ENCODE assay signal across 7 cellular contexts in the genomic region with DNA sequence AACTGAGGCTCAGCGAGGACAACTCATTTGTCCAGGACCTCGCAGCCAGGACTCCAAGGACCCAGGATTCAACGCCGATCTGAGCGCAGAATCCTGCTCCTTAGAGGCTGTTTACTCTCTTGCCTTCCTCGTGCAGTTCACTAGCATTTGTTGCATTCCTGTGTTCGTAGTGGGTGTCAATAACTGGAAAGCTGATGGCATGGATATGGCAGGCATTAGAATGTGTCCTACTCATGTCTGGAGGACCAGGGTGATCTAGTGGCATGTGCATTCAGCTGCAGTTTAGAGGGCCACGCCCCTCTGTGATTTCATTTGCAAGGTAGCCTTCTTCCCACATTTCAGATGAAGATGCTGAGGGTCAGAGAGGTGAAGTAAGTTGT. TPM values are rescaled to one million over a fixed set of nuclear protein-coding genes. Genes with fewer than 3 reads are reported as not detected.
DNase-seq lines count a peak whose midpoint lies in the region; ATAC-seq, FAIRE-seq and TF ChIP-seq lines count a peak whose summit lies in the region.

No MANE protein-coding gene starts in this region.

- H3K36me3 Mint-ChIP-seq in activated B cell treated with CpG ODN at 0.5 μM for 24 hours (ENCODE audit: low read depth): no peaks in the 10 kb centered on the region

- peaks cover 4% of the 10 kb centered on the region for H3K9me3 Mint-ChIP-seq in activated B cell treated with CpG ODN at 0.5 μM for 24 hours

- POLR2A ChIA-PET in activated B cell treated with CpG ODN at 0.5 μM for 24 hours (lab: Charles Lee): no interaction called here

- FAIRE-seq in small intestine (lab: Jason Lieb, UNC): no peak

- 17 to 44% (median 43%) methylated on average over 8 of the region's 8 CpGs for WGBS in small intestine, 3 donors

- CTCF ChIA-PET in activated B cell treated with CpG ODN at 0.5 μM for 24 hours (lab: Charles Lee): no interaction called here

- peaks cover 9% of the 10 kb centered on the region for H3K4me1 Mint-ChIP-seq in activated B cell treated with CpG ODN at 0.5 μM for 24 hours

- H3K9me3 ChIP-seq in HAP-1: no peaks in the 10 kb centered on the region
- no peaks in the 10 kb centered on the region for H3K9me3 ChIP-seq in small intestine (ENCODE audit: control insufficient read depth, low read depth)

- ATAC-seq in activated B cell treated with CpG ODN at 0.5 μM for 24 hours (ENCODE audit: low read depth) (no peak), HG03521 (IDR thresholded peaks at IDR 0.05; ENCODE audit: unreplicated experiment) (no peak)

- H3K36me3 ChIP-seq in HAP-1 (replicated peaks) (no peaks in the 10 kb centered on the region), small intestine (ENCODE audit: control insufficient read depth in 2 of 2, insufficient read depth in 2 of 2, low read length in 2 of 2) (no peaks in the 10 kb centered on the region)

- H3K4me3 Mint-ChIP-seq in activated B cell treated with CpG ODN at 0.5 μM for 24 hours: peak overlapping the region; percentile 44

- in situ Hi-C loops in HAP-1 (cut with MboI; ENCODE audit: low sequenced_read_pairs): no loop called here

- intact Hi-C loops in activated B cell treated with CpG ODN at 0.5 μM for 24 hours (cut with micrococcal nuclease): no loop called here

- peak overlapping the region; percentile 28 for H3K4me3 ChIP-seq in HAP-1
- peak overlapping the region; percentile 20 for H3K4me3 ChIP-seq in iPS-11a (ENCODE audit: low read depth, low read length)
- peak overlapping the region; percentile 2 to 42 for H3K4me3 ChIP-seq in small intestine (ENCODE audit: low read depth in 1 of 2, low read length in 2 of 2)

- H3K27ac Mint-ChIP-seq in activated B cell treated with CpG ODN at 0.5 μM for 24 hours: no peak overlapping the region

- H3K27ac ChIP-seq in small intestine (ENCODE audit: low read depth in 1 of 2, low read length in 1 of 2): peak overlapping the region in 1 of 2 donors; percentile 90

- DNase-seq in HAP-1 (ENCODE audit: low spot score in 2 of 2) (no peak), activated B cell treated with CpG ODN at 0.5 μM for 24 hours (no peak), small intestine (no peak), superior temporal gyrus (ENCODE audit: extremely low spot score) (no peak), LoVo (ENCODE audit: low spot score) (no peak)

- H3K4me1 ChIP-seq in HAP-1: peaks cover 4% of the 10 kb centered on the region
- no peaks in the 10 kb centered on the region for H3K4me1 ChIP-seq in small intestine (ENCODE audit: control insufficient read depth in 2 of 2, insufficient read depth in 1 of 2, low read depth in 1 of 2, low read length in 1 of 2)

- no peak for TF ChIP-seq CTCF in activated B cell treated with CpG ODN at 0.5 μM for 24 hours (IDR thresholded peaks at IDR 0.05)

- peaks cover 44% of the 10 kb centered on the region for H3K27me3 Mint-ChIP-seq in activated B cell treated with CpG ODN at 0.5 μM for 24 hours

- peaks cover 5% of the 10 kb centered on the region; the same call in 1 of the 2 replicates for H3K27me3 ChIP-seq in HAP-1 (ENCODE audit: low read depth)
- no peaks in the 10 kb centered on the region for H3K27me3 ChIP-seq in small intestine (ENCODE audit: control insufficient read depth in 2 of 2, insufficient read depth in 2 of 2, low read length in 2 of 2)

RNA-seq across cellular contexts. Expression of a gene that starts 0.5 kb away (rescaled TPM):
- total RNA-seq in activated B cell treated with CpG ODN at 0.5 μM for 24 hours: not detected in 2 replicates
- 10 to 100 TPM in 1 of 3 donors, 1 to 10 TPM in 1, under 1 TPM in 1; 0.89 to 31.4 (median 4.6) TPM for polyA plus RNA-seq in small intestine
